In genomic region chr11:86116386-86116726, GRCh38 we compare ENCODE assay signal across 8 cellular contexts. TPM values are rescaled to one million over a fixed set of nuclear protein-coding genes. Genes with fewer than 3 reads are reported as not detected.
DNase-seq lines count a peak whose midpoint lies in the region; ATAC-seq, FAIRE-seq and TF ChIP-seq lines count a peak whose summit lies in the region.

No MANE protein-coding gene starts in this region.

- H3K36me3 Mint-ChIP-seq in central memory CD8-positive, alpha-beta T cell (ENCODE audit: insufficient read depth): no peaks in the 10 kb centered on the region
- no peaks in the 10 kb centered on the region for H3K36me3 Mint-ChIP-seq in stimulated activated memory B cell treated with anti-CD40 and anti-IgM and Interleukin-4, amounts not matched to agents 10 μg/mL and 1 μg/mL and 100 μg/mL, for 72 hours
- H3K36me3 Mint-ChIP-seq in endodermal cell (ENCODE audit: low read depth): no peaks in the 10 kb centered on the region

- DNase-seq in GM18507 (ENCODE audit: extremely low spot score, insufficient read length, low read depth): peak; percentile 48
- DNase-seq in MG63: peak; percentile 58
- no peak for DNase-seq in central memory CD8-positive, alpha-beta T cell (ENCODE audit: low spot score in 2 of 2)
- DNase-seq in endodermal cell: no peak
- no peak for DNase-seq in NCI-H2227 treated with DMSO at 0.1 percent for 48 hours (lab: John Stamatoyannopoulos, UW)
- DNase-seq in HuH-7.5 (ENCODE audit: low spot score): no peak

- H3K36me3 ChIP-seq in MG63 (no peaks in the 10 kb centered on the region), endodermal cell (ENCODE audit: control insufficient read depth, insufficient read depth, low read length) (no peaks in the 10 kb centered on the region)

- H3K4me3 Mint-ChIP-seq in central memory CD8-positive, alpha-beta T cell: peak overlapping the region; percentile 17
- H3K4me3 Mint-ChIP-seq in stimulated activated memory B cell treated with anti-CD40 and anti-IgM and Interleukin-4, amounts not matched to agents 10 μg/mL and 1 μg/mL and 100 μg/mL, for 72 hours: peak overlapping the region; percentile 39
- no peak overlapping the region for H3K4me3 Mint-ChIP-seq in endodermal cell

- no peak overlapping the region for H3K9ac ChIP-seq in endodermal cell (ENCODE audit: extremely low read depth, low read length, poor library complexity, severe bottlenecking)

- 90 to 91% methylated on average over 4 of the region's 4 CpGs for WGBS in endodermal cell (ENCODE audit: insufficient coverage in 1 of 2, insufficient read length in 1 of 2), 2 experiments

- H3K4me3 ChIP-seq in MG63 (no peak overlapping the region), endodermal cell (ENCODE audit: low read length) (no peak overlapping the region)

- H3K27me3 ChIP-seq in MG63 (no peaks in the 10 kb centered on the region), endodermal cell (ENCODE audit: control insufficient read depth, insufficient read depth, low read length, poor library complexity, severe bottlenecking) (no peaks in the 10 kb centered on the region)

- FAIRE-seq in GM18507 (lab: Jason Lieb, UNC): peak; percentile 95

- ATAC-seq in GM21786 (IDR thresholded peaks at IDR 0.05; ENCODE audit: unreplicated experiment): peak; percentile 87
- ATAC-seq in central memory CD8-positive, alpha-beta T cell (replicated peaks; ENCODE audit: extremely low read depth, poor library complexity, severe bottlenecking): peak; percentile 94
- peak; percentile 95 for ATAC-seq in stimulated activated memory B cell treated with anti-CD40 and anti-IgM and Interleukin-4, amounts not matched to agents 10 μg/mL and 1 μg/mL and 100 μg/mL, for 72 hours

- peak overlapping the region; percentile 79 for H3K27ac Mint-ChIP-seq in central memory CD8-positive, alpha-beta T cell (ENCODE audit: low read depth)
- H3K27ac Mint-ChIP-seq in stimulated activated memory B cell treated with anti-CD40 and anti-IgM and Interleukin-4, amounts not matched to agents 10 μg/mL and 1 μg/mL and 100 μg/mL, for 72 hours: peak overlapping the region; percentile 83
- no peak overlapping the region for H3K27ac Mint-ChIP-seq in endodermal cell

- H3K9me3 Mint-ChIP-seq in central memory CD8-positive, alpha-beta T cell: no peaks in the 10 kb centered on the region
- no peaks in the 10 kb centered on the region for H3K9me3 Mint-ChIP-seq in stimulated activated memory B cell treated with anti-CD40 and anti-IgM and Interleukin-4, amounts not matched to agents 10 μg/mL and 1 μg/mL and 100 μg/mL, for 72 hours
- H3K9me3 Mint-ChIP-seq in endodermal cell: peaks cover 5% of the 10 kb centered on the region

- peaks cover 17% of the 10 kb centered on the region for H3K4me1 Mint-ChIP-seq in central memory CD8-positive, alpha-beta T cell
- H3K4me1 Mint-ChIP-seq in stimulated activated memory B cell treated with anti-CD40 and anti-IgM and Interleukin-4, amounts not matched to agents 10 μg/mL and 1 μg/mL and 100 μg/mL, for 72 hours: peaks cover 25% of the 10 kb centered on the region
- peaks cover 2% of the 10 kb centered on the region for H3K4me1 Mint-ChIP-seq in endodermal cell

- H3K27ac ChIP-seq in endodermal cell (ENCODE audit: low read depth, low read length): no peak overlapping the region

- no peak for TF ChIP-seq CTCF in endodermal cell (conservative IDR thresholded peaks at IDR 0.05)

- no peaks in the 10 kb centered on the region for H3K27me3 Mint-ChIP-seq in central memory CD8-positive, alpha-beta T cell
- no peaks in the 10 kb centered on the region for H3K27me3 Mint-ChIP-seq in stimulated activated memory B cell treated with anti-CD40 and anti-IgM and Interleukin-4, amounts not matched to agents 10 μg/mL and 1 μg/mL and 100 μg/mL, for 72 hours
- H3K27me3 Mint-ChIP-seq in endodermal cell (ENCODE audit: insufficient read depth): peaks cover 2% of the 10 kb centered on the region

- H3K9me3 ChIP-seq in MG63 (no peaks in the 10 kb centered on the region), endodermal cell (ENCODE audit: control insufficient read depth, low read length) (no peaks in the 10 kb centered on the region)

- no peaks in the 10 kb centered on the region for H3K4me1 ChIP-seq in endodermal cell (ENCODE audit: control insufficient read depth, insufficient read depth, low read length)

RNA-seq across cellular contexts. Expression of gene PICALM, which starts 47.5 kb away (rescaled TPM):
- total RNA-seq in MG63 (2014; rRNA removed; shearing (Covaris generic); ENCODE audit: low replicate concordance): 90.0 and 114 TPM in 2 replicates
- total RNA-seq in endodermal cell: 100 to 1,000 TPM; 120 to 129 TPM
- 126 TPM for polyA plus RNA-seq in endodermal cell (2013, experiment 1 of 2)
- 130 TPM for polyA plus RNA-seq in endodermal cell (2013, experiment 2 of 2)

Comparison
In these comparisons a context has a peak if more than half of its experiments do, and no peak if none do; other contexts are left out.
1. DNase-seq: peak in GM18507 (single experiment) and MG63 (single experiment); none in central memory CD8-positive, alpha-beta T cell (0 of 2), endodermal cell (single experiment), NCI-H2227 treated with DMSO at 0.1 percent for 48 hours (single experiment) and HuH-7.5 (single experiment).
2. Peak in every context shown above with its lines, with median percentiles within 50 percentile points of each other: ATAC-seq.